1 cellular context compared by ENCODE assay signal in genomic region chr4:16862688-16863087, GRCh38.
TF ChIP-seq lines count a peak whose summit lies in the region.

No MANE protein-coding gene starts in this region.

TF ChIP-seq in IMR-90, 13 proteins besides CTCF, POLR2A, EP300 and RAD21:
- TF ChIP-seq RFX5 (IDR thresholded peaks at IDR 0.05; ENCODE audit: low read depth, low read length): no peak
- no peak for TF ChIP-seq ELK1 (IDR thresholded peaks at IDR 0.05; ENCODE audit: borderline replicate concordance, low read depth, low read length)
- TF ChIP-seq FOS (IDR thresholded peaks at IDR 0.05; ENCODE audit: low read depth, low read length): no peak
